Comparison of ENCODE assay signal across 12 cellular contexts in the genomic region with DNA sequence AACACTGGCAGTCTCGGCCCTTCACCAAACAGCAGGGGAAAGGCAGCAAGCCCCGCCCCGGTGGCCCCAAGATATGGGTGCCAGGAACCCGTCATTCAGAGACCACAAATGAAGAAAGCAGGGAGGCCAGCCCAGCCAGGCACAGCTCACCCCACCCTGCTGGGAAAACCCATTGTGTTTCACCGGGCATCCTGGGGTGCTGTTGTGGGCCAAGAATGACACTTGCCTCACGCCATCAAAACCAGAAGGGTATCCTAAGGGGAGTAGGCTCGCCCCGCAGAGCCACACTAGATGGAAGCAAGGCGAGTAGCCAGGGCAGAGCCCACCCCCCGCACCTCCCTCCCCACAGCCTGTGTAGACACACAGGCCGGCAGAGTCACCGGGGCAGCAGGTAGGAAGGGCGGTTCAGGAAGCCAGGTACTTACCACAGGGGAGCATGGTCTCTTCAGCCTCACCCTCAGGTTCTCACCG.
DNase-seq lines count a peak whose midpoint lies in the region; ATAC-seq and TF ChIP-seq lines count a peak whose summit lies in the region.
"Had no signal": no experiment of that assay in that cellular context is flagged by ENCODE, and none has a peak within 500 bp of the region (broad histone marks: within the 10 kb centered on the region; RNA-seq: fewer than 3 reads in every experiment).

No MANE protein-coding gene starts in this region.

- H3K9me3 ChIP-seq in CD4-positive, alpha-beta T cell (ENCODE audit: control insufficient read depth, low read length): no peaks in the 10 kb centered on the region

- intact Hi-C loops in activated CD4-positive, alpha-beta memory T cell treated with anti-CD3 and anti-CD28 coated beads for 36 hours (cut with micrococcal nuclease): no loop called here
- intact Hi-C loops in CD4-positive, alpha-beta T cell (cut with DNase I, micrococcal nuclease): loop anchor here in 1 of 2 experiments (5.0 kb wide), 1 partner anchor 538 kb away; no protein-coding TSS in a partner anchor

- TF ChIP-seq CTCF in CD4-positive, alpha-beta T cell (IDR thresholded peaks at IDR 0.05): no peak

- peaks cover 10% of the 10 kb centered on the region for H3K27me3 ChIP-seq in CD4-positive, alpha-beta T cell (ENCODE audit: control insufficient read depth, insufficient read depth, low read length)

- H3K9me3 Mint-ChIP-seq in activated CD4-positive, alpha-beta memory T cell treated with anti-CD3 and anti-CD28 coated beads for 36 hours: no peaks in the 10 kb centered on the region
- no peaks in the 10 kb centered on the region for H3K9me3 Mint-ChIP-seq in stimulated activated memory B cell treated with anti-CD40 and anti-IgM and Interleukin-4, amounts not matched to agents 10 μg/mL and 1 μg/mL and 100 μg/mL, for 72 hours
- H3K9me3 Mint-ChIP-seq in CD4-positive, alpha-beta T cell: no peaks in the 10 kb centered on the region
- H3K9me3 Mint-ChIP-seq: neural crest cell had no signal

- CTCF ChIA-PET in activated CD4-positive, alpha-beta memory T cell treated with anti-CD3 and anti-CD28 coated beads for 36 hours (lab: Charles Lee): interaction anchor here (1.1 to 7.8 kb wide), 6 partner anchors 12 to 545 kb away, joined by 3 to 76 read pairs (median 32); no protein-coding TSS in a partner anchor
- CTCF ChIA-PET in CD4-positive, alpha-beta T cell (lab: Charles Lee): interaction anchor here (1.1 to 2.6 kb wide), 3 partner anchors 10 to 127 kb away, joined by 3 to 25 read pairs (median 3); no protein-coding TSS in a partner anchor

- H3K4me1 Mint-ChIP-seq in activated CD4-positive, alpha-beta memory T cell treated with anti-CD3 and anti-CD28 coated beads for 36 hours (ENCODE audit: low read depth): peaks cover 11% of the 10 kb centered on the region
- H3K4me1 Mint-ChIP-seq in stimulated activated memory B cell treated with anti-CD40 and anti-IgM and Interleukin-4, amounts not matched to agents 10 μg/mL and 1 μg/mL and 100 μg/mL, for 72 hours: peaks cover 21% of the 10 kb centered on the region
- H3K4me1 Mint-ChIP-seq in CD4-positive, alpha-beta T cell (ENCODE audit: low read depth): peaks cover 5% of the 10 kb centered on the region

- H3K27me3 Mint-ChIP-seq in activated CD4-positive, alpha-beta memory T cell treated with anti-CD3 and anti-CD28 coated beads for 36 hours: peaks cover 21% of the 10 kb centered on the region
- H3K27me3 Mint-ChIP-seq in stimulated activated memory B cell treated with anti-CD40 and anti-IgM and Interleukin-4, amounts not matched to agents 10 μg/mL and 1 μg/mL and 100 μg/mL, for 72 hours: peaks cover 26% of the 10 kb centered on the region
- peaks cover 44% of the 10 kb centered on the region for H3K27me3 Mint-ChIP-seq in CD4-positive, alpha-beta T cell

- no peak overlapping the region for H3K27ac Mint-ChIP-seq in activated CD4-positive, alpha-beta memory T cell treated with anti-CD3 and anti-CD28 coated beads for 36 hours
- H3K27ac Mint-ChIP-seq in stimulated activated memory B cell treated with anti-CD40 and anti-IgM and Interleukin-4, amounts not matched to agents 10 μg/mL and 1 μg/mL and 100 μg/mL, for 72 hours: peak overlapping the region; percentile 30
- no peak overlapping the region for H3K27ac Mint-ChIP-seq in CD4-positive, alpha-beta T cell

- H3K27ac ChIP-seq in CD4-positive, alpha-beta T cell (ENCODE audit: low read depth, low read length): no peak overlapping the region
- H3K27ac ChIP-seq: cardiac muscle cell had no signal

- DNase-seq in activated CD8-positive, alpha-beta memory T cell treated with anti-CD3 and anti-CD28 coated beads for 24 hours: peak; percentile 56
- no peak for DNase-seq in activated CD8-positive, alpha-beta memory T cell treated with anti-CD3 and anti-CD28 coated beads, Interleukin-2, amount 50 U/mL, for 4 hours
- DNase-seq in activated CD4-positive, alpha-beta memory T cell treated with anti-CD3 and anti-CD28 coated beads for 36 hours: peak; percentile 50
- no peak for DNase-seq in NCI-H128 (lab: John Stamatoyannopoulos, UW; ENCODE audit: unreplicated experiment)
- no peak for DNase-seq in CD4-positive, alpha-beta T cell
- DNase-seq: ACHN, T1000 had no signal

- ATAC-seq in HG02588 (IDR thresholded peaks at IDR 0.05; ENCODE audit: unreplicated experiment): peak; percentile 55
- peak; percentile 74 for ATAC-seq in stimulated activated memory B cell treated with anti-CD40 and anti-IgM and Interleukin-4, amounts not matched to agents 10 μg/mL and 1 μg/mL and 100 μg/mL, for 72 hours
- no peak for ATAC-seq in HG03280 (IDR thresholded peaks at IDR 0.05; ENCODE audit: unreplicated experiment)
- ATAC-seq in CD4-positive, alpha-beta T cell (ENCODE audit: poor library complexity): no peak

- POLR2A ChIA-PET in activated CD4-positive, alpha-beta memory T cell treated with anti-CD3 and anti-CD28 coated beads for 36 hours (lab: Charles Lee): no interaction called here
- POLR2A ChIA-PET in CD4-positive, alpha-beta T cell (lab: Charles Lee): no interaction called here

- H3K4me3 Mint-ChIP-seq in activated CD4-positive, alpha-beta memory T cell treated with anti-CD3 and anti-CD28 coated beads for 36 hours: no peak overlapping the region
- peak overlapping the region; percentile 38 for H3K4me3 Mint-ChIP-seq in stimulated activated memory B cell treated with anti-CD40 and anti-IgM and Interleukin-4, amounts not matched to agents 10 μg/mL and 1 μg/mL and 100 μg/mL, for 72 hours
- no peak overlapping the region for H3K4me3 Mint-ChIP-seq in CD4-positive, alpha-beta T cell

- H3K36me3 Mint-ChIP-seq in activated CD4-positive, alpha-beta memory T cell treated with anti-CD3 and anti-CD28 coated beads for 36 hours: no peaks in the 10 kb centered on the region
- H3K36me3 Mint-ChIP-seq in stimulated activated memory B cell treated with anti-CD40 and anti-IgM and Interleukin-4, amounts not matched to agents 10 μg/mL and 1 μg/mL and 100 μg/mL, for 72 hours: no peaks in the 10 kb centered on the region
- no peaks in the 10 kb centered on the region for H3K36me3 Mint-ChIP-seq in CD4-positive, alpha-beta T cell (ENCODE audit: low read depth)

Comparison
In these comparisons a context has a peak if more than half of its experiments do, and no peak if none do; other contexts are left out.
1. DNase-seq: peak in activated CD8-positive, alpha-beta memory T cell treated with anti-CD3 and anti-CD28 coated beads for 24 hours (single experiment) and activated CD4-positive, alpha-beta memory T cell treated with anti-CD3 and anti-CD28 coated beads for 36 hours (single experiment); none in activated CD8-positive, alpha-beta memory T cell treated with anti-CD3 and anti-CD28 coated beads, Interleukin-2, amount 50 U/mL, for 4 hours (single experiment), NCI-H128 (single experiment) and CD4-positive, alpha-beta T cell (0 of 10).
2. ATAC-seq: peak in HG02588 (single experiment) and stimulated activated memory B cell treated with anti-CD40 and anti-IgM and Interleukin-4, amounts not matched to agents 10 μg/mL and 1 μg/mL and 100 μg/mL, for 72 hours (single experiment); none in HG03280 (single experiment) and CD4-positive, alpha-beta T cell (single experiment).